ENCODE assay signal across 14 cellular contexts in genomic region chr4:89556596-89557305, GRCh38.
"Had no signal": no experiment of that assay in that cellular context is flagged by ENCODE, and none has a peak within 500 bp of the region (broad histone marks: within the 10 kb centered on the region; RNA-seq: fewer than 3 reads in every experiment).

No MANE protein-coding gene starts in this region.

- H3K4me1 Mint-ChIP-seq: activated naive CD8-positive, alpha-beta T cell treated with anti-CD3 and anti-CD28 coated beads, Interleukin-2, amount 10 ng/mL, durations not matched to agents 7 days and 5 days; natural killer cell had no signal

- H3K27ac ChIP-seq: thyroid gland, uterus had no signal

- H3K9me3 Mint-ChIP-seq: activated naive CD8-positive, alpha-beta T cell treated with anti-CD3 and anti-CD28 coated beads, Interleukin-2, amount 10 ng/mL, durations not matched to agents 7 days and 5 days; activated T-cell treated with anti-CD3 and anti-CD28 coated beads, Interleukin-2, amount 50 U/mL, for 4 hours; natural killer cell had no signal

- H3K27ac Mint-ChIP-seq: activated naive CD8-positive, alpha-beta T cell treated with anti-CD3 and anti-CD28 coated beads, Interleukin-2, amount 10 ng/mL, durations not matched to agents 7 days and 5 days; natural killer cell had no signal

- H3K36me3 Mint-ChIP-seq: activated naive CD8-positive, alpha-beta T cell treated with anti-CD3 and anti-CD28 coated beads, Interleukin-2, amount 10 ng/mL, durations not matched to agents 7 days and 5 days; natural killer cell had no signal

- H3K4me3 Mint-ChIP-seq: activated naive CD8-positive, alpha-beta T cell treated with anti-CD3 and anti-CD28 coated beads, Interleukin-2, amount 10 ng/mL, durations not matched to agents 7 days and 5 days; activated T-cell treated with anti-CD3 and anti-CD28 coated beads, Interleukin-2, amount 50 U/mL, for 4 hours; natural killer cell had no signal

- H3K4me3 ChIP-seq: lung, thyroid gland, uterus had no signal

- H3K36me3 ChIP-seq: thyroid gland, uterus had no signal

- DNase-seq: activated CD4-positive, alpha-beta T cell treated with anti-CD3 and anti-CD28 coated beads, Interleukin-2, amount 50 U/mL, for 48 hours; activated effector memory CD4-positive, alpha-beta T cell treated with anti-CD3 and anti-CD28 coated beads, Interleukin-2, amount 50 U/mL, for 16 hours; activated naive CD8-positive, alpha-beta T cell treated with anti-CD3 and anti-CD28 coated beads, Interleukin-2, amount 10 ng/mL, durations not matched to agents 7 days and 5 days; activated T-cell treated with anti-CD3 and anti-CD28 coated beads, Interleukin-2, amount 50 U/mL, for 4 hours; left cardiac atrium; natural killer cell; nucleus accumbens; right cardiac atrium; small intestine; T-helper 2 cell; thyroid gland; uterus had no signal

- H3K27me3 Mint-ChIP-seq: progenitor cell of endocrine pancreas had no signal

- H3K4me1 ChIP-seq: thyroid gland, uterus had no signal

- H3K9me3 ChIP-seq: thyroid gland, uterus had no signal

- H3K27me3 ChIP-seq: thyroid gland, uterus had no signal
